In genomic region chr16:62478903-62479458, GRCh38 we compare ENCODE assay signal across 22 cellular contexts.
"Had no signal": no experiment of that assay in that cellular context is flagged by ENCODE, and none has a peak within 500 bp of the region (broad histone marks: within the 10 kb centered on the region; RNA-seq: fewer than 3 reads in every experiment).

No MANE protein-coding gene starts in this region.

- H2AFZ ChIP-seq: PC-9 had no signal

- ATAC-seq: K562 had no signal

- H3K4me1 ChIP-seq: Peyer's patch, SJSA1 had no signal

- H3K9me3 ChIP-seq: Peyer's patch had no signal

- H3K36me3 ChIP-seq: Peyer's patch, SJSA1 had no signal

- DNase-seq: Kasumi-1, MM.1S, NCI-H1092 treated with DMSO at 0.1 percent for 48 hours, NCI-H1436, NCI-H187, NCI-H2029, NCI-H2081 treated with DMSO at 0.1 percent for 48 hours, NCI-H2171 treated with DMSO at 0.1 percent for 48 hours, NCI-H2227 treated with DMSO at 0.1 percent for 48 hours, NCI-H524, NCI-H526 treated with DMSO at 0.1 percent for 48 hours, NCI-H748 treated with DMSO at 0.1 percent for 48 hours, OCI-M1, PC-9, Peyer's patch, Right ventricle myocardium superior, SIG-M5 had no signal

- H3K4me2 ChIP-seq: KMS-11, PC-9 had no signal

- H3K27me3 ChIP-seq: Peyer's patch, SJSA1 had no signal

- H3K9ac ChIP-seq: KMS-11 had no signal

- H3K4me3 ChIP-seq: K562, PC-9, Peyer's patch, SJSA1, SK-N-MC had no signal

- H3K27ac ChIP-seq: HL-60, KMS-11, PC-9, Peyer's patch, SJSA1, SK-N-MC had no signal
